Comparison of ENCODE assay signal across 17 cellular contexts in genomic region chr18:24923138-24923537, GRCh38.
DNase-seq lines count a peak whose midpoint lies in the region; ATAC-seq and TF ChIP-seq lines count a peak whose summit lies in the region.
"Had no signal": no experiment of that assay in that cellular context is flagged by ENCODE, and none has a peak within 500 bp of the region (broad histone marks: within the 10 kb centered on the region; RNA-seq: fewer than 3 reads in every experiment).

No MANE protein-coding gene starts in this region.

- H3K9me3 ChIP-seq in SU-DHL-6 (ENCODE audit: insufficient read depth, low read length) (no peaks in the 10 kb centered on the region), MG63 (no peaks in the 10 kb centered on the region), vagina (no peaks in the 10 kb centered on the region)
- H3K9me3 ChIP-seq: body of pancreas had no signal

- H3K4me3 ChIP-seq in SU-DHL-6 (ENCODE audit: insufficient read depth, low read length, poor library complexity, severe bottlenecking) (no peak overlapping the region), MG63 (no peak overlapping the region), vagina (no peak overlapping the region)
- H3K4me3 ChIP-seq: body of pancreas, skin epidermis had no signal

- no peaks in the 10 kb centered on the region for H3K27me3 Mint-ChIP-seq in activated T-helper 2 cell treated with anti-CD3 and anti-CD28 coated beads, Interferon-gamma antibody, Interleukin-2, Interleukin-4, amounts not matched to agents 10 μg/mL and 5 μg/mL and 100 μg/mL, durations not matched to agents 14 hours and 24 hours and 36 hours (ENCODE audit: low read depth)

- no peaks in the 10 kb centered on the region for H3K9me3 Mint-ChIP-seq in activated T-helper 2 cell treated with anti-CD3 and anti-CD28 coated beads, Interferon-gamma antibody, Interleukin-2, Interleukin-4, amounts not matched to agents 10 μg/mL and 5 μg/mL and 100 μg/mL, durations not matched to agents 14 hours and 24 hours and 36 hours
- H3K9me3 Mint-ChIP-seq: T-helper 1 cell treated with Interleukin-12 subunit alpha and Interleukin-12 subunit beta and Interleukin-4 antibody, amounts not matched to agents 30 μg/mL and 1 μg/mL, for 36 hours had no signal

- H3K36me3 ChIP-seq in SU-DHL-6 (ENCODE audit: low read length) (no peaks in the 10 kb centered on the region), MG63 (no peaks in the 10 kb centered on the region), vagina (no peaks in the 10 kb centered on the region)

- H3K4me1 Mint-ChIP-seq in activated T-helper 2 cell treated with anti-CD3 and anti-CD28 coated beads, Interferon-gamma antibody, Interleukin-2, Interleukin-4, amounts not matched to agents 10 μg/mL and 5 μg/mL and 100 μg/mL, durations not matched to agents 14 hours and 24 hours and 36 hours (ENCODE audit: low read depth), result no peaks in the 10 kb centered on the region
- H3K4me1 Mint-ChIP-seq: CD4-positive, alpha-beta memory T cell; naive thymus-derived CD4-positive, alpha-beta T cell had no signal

- no peak overlapping the region for H2AFZ ChIP-seq in SU-DHL-6 (ENCODE audit: low read depth, low read length, severe bottlenecking)

- H3F3A ChIP-seq in SU-DHL-6 (ENCODE audit: insufficient read depth), result no peaks in the 10 kb centered on the region

- ATAC-seq in GM18868 (IDR thresholded peaks at IDR 0.05; ENCODE audit: unreplicated experiment) (peak; percentile 77), GM21526 (IDR thresholded peaks at IDR 0.05; ENCODE audit: low FRiP score, unreplicated experiment) (peak; percentile 91), HG03060 (IDR thresholded peaks at IDR 0.05; ENCODE audit: low read depth, unreplicated experiment) (peak; percentile 88)
- ATAC-seq: body of pancreas; naive thymus-derived CD4-positive, alpha-beta T cell had no signal

- H3K36me3 Mint-ChIP-seq in activated T-helper 2 cell treated with anti-CD3 and anti-CD28 coated beads, Interferon-gamma antibody, Interleukin-2, Interleukin-4, amounts not matched to agents 10 μg/mL and 5 μg/mL and 100 μg/mL, durations not matched to agents 14 hours and 24 hours and 36 hours (ENCODE audit: low read depth), result no peaks in the 10 kb centered on the region
- H3K36me3 Mint-ChIP-seq: CD4-positive, alpha-beta memory T cell; naive thymus-derived CD4-positive, alpha-beta T cell had no signal

- H4K20me1 ChIP-seq in SU-DHL-6 (ENCODE audit: low read depth, low read length), result no peaks in the 10 kb centered on the region

- intact Hi-C loops in vagina (cut with DNase I), result no loop called here
- intact Hi-C loops in activated T-helper 2 cell treated with anti-CD3 and anti-CD28 coated beads, Interferon-gamma antibody, Interleukin-2, Interleukin-4, amounts not matched to agents 10 μg/mL and 5 μg/mL and 100 μg/mL, durations not matched to agents 14 hours and 24 hours and 36 hours (cut with micrococcal nuclease), result no loop called here

- H3K4me3 Mint-ChIP-seq in activated T-helper 2 cell treated with anti-CD3 and anti-CD28 coated beads, Interferon-gamma antibody, Interleukin-2, Interleukin-4, amounts not matched to agents 10 μg/mL and 5 μg/mL and 100 μg/mL, durations not matched to agents 14 hours and 24 hours and 36 hours (ENCODE audit: low read depth), result no peak overlapping the region
- H3K4me3 Mint-ChIP-seq: CD4-positive, alpha-beta memory T cell; naive thymus-derived CD4-positive, alpha-beta T cell; T-helper 1 cell treated with Interleukin-12 subunit alpha and Interleukin-12 subunit beta and Interleukin-4 antibody, amounts not matched to agents 30 μg/mL and 1 μg/mL, for 36 hours had no signal

- H3K27ac ChIP-seq in SU-DHL-6 (ENCODE audit: low read depth, low read length), result no peak overlapping the region
- no peak overlapping the region for H3K27ac ChIP-seq in vagina
- H3K27ac ChIP-seq: body of pancreas, epithelial cell of prostate, skin epidermis had no signal

- H3K4me1 ChIP-seq in vagina, result no peaks in the 10 kb centered on the region
- H3K4me1 ChIP-seq: body of pancreas had no signal

- DNase-seq in MG63 (no peak), vagina (ENCODE audit: extremely low spot score in 2 of 2) (no peak), MV-4-11 (lab: John Stamatoyannopoulos, UW) (no peak)
- no peak for DNase-seq in activated T-helper 2 cell treated with anti-CD3 and anti-CD28 coated beads, Interferon-gamma antibody, Interleukin-2, Interleukin-4, amounts not matched to agents 10 μg/mL and 5 μg/mL and 100 μg/mL, durations not matched to agents 14 hours and 24 hours and 36 hours (ENCODE audit: low spot score)
- DNase-seq: activated CD8-positive, alpha-beta memory T cell treated with anti-CD3 and anti-CD28 coated beads, Interleukin-2, amount 50 U/mL, for 48 hours; body of pancreas; CD4-positive, alpha-beta memory T cell; naive thymus-derived CD4-positive, alpha-beta T cell; NCI-H1417; stimulated activated CD8-positive, alpha-beta memory T cell treated with anti-CD3 and anti-CD28 coated beads, Interleukin-4, amount 100 ng/mL, for 48 hours had no signal

- H3K27me3 ChIP-seq in SU-DHL-6 (ENCODE audit: low read length) (no peaks in the 10 kb centered on the region), MG63 (no peaks in the 10 kb centered on the region), vagina (no peaks in the 10 kb centered on the region)

- H3K9ac ChIP-seq in SU-DHL-6 (ENCODE audit: low read length), result no peak overlapping the region

- TF ChIP-seq CTCF in SU-DHL-6 (IDR thresholded peaks at IDR 0.05; ENCODE audit: insufficient read depth, low read length, poor library complexity, severe bottlenecking) (no peak), vagina (IDR thresholded peaks at IDR 0.05) (no peak)

- H3K79me2 ChIP-seq in SU-DHL-6 (ENCODE audit: insufficient read depth, low read length), result no peaks in the 10 kb centered on the region

- H3K27ac Mint-ChIP-seq in activated T-helper 2 cell treated with anti-CD3 and anti-CD28 coated beads, Interferon-gamma antibody, Interleukin-2, Interleukin-4, amounts not matched to agents 10 μg/mL and 5 μg/mL and 100 μg/mL, durations not matched to agents 14 hours and 24 hours and 36 hours, result no peak overlapping the region
- H3K27ac Mint-ChIP-seq: CD4-positive, alpha-beta memory T cell; naive thymus-derived CD4-positive, alpha-beta T cell; T-helper 1 cell treated with Interleukin-12 subunit alpha and Interleukin-12 subunit beta and Interleukin-4 antibody, amounts not matched to agents 30 μg/mL and 1 μg/mL, for 36 hours had no signal

- H3K9me2 ChIP-seq in SU-DHL-6 (replicated peaks; ENCODE audit: insufficient read depth, low read length), result no peaks in the 10 kb centered on the region

- no peak for TF ChIP-seq POLR2A in vagina (IDR thresholded peaks at IDR 0.05)

- H3K4me2 ChIP-seq in SU-DHL-6 (ENCODE audit: low read depth, low read length, poor library complexity, severe bottlenecking), result peak overlapping the region; percentile 32
